ENCODE assay signal across 21 cellular contexts in genomic region chr14:24965578-24965933, GRCh38.
DNase-seq lines count a peak whose midpoint lies in the region; ATAC-seq and TF ChIP-seq lines count a peak whose summit lies in the region.
"Had no signal": no experiment of that assay in that cellular context is flagged by ENCODE, and none has a peak within 500 bp of the region (broad histone marks: within the 10 kb centered on the region; RNA-seq: fewer than 3 reads in every experiment).

No MANE protein-coding gene starts in this region.

- intact Hi-C loops in esophagus squamous epithelium (cut with DNase I) (no loop called here), sciatic nerve (cut with DNase I) (no loop called here)

- DNase-seq in esophagus squamous epithelium (lab: John Stamatoyannopoulos, UW) (no peak), suprapubic skin (ENCODE audit: low spot score in 2 of 2) (no peak), SIG-M5 (lab: John Stamatoyannopoulos, UW) (no peak), foreskin melanocyte (no peak), cerebellar nuclear complex (lab: John Stamatoyannopoulos, UW) (no peak), sciatic nerve (ENCODE audit: low spot score) (no peak)
- DNase-seq: activated CD4-positive, alpha-beta T cell treated with anti-CD3 and anti-CD28 coated beads, Interleukin-2, amount 50 U/mL, for 48 hours; activated T-cell treated with anti-CD3 and anti-CD28 coated beads, Interleukin-2, amount 50 U/mL, for 24 hours; GOT3; MM.1S; mucosa of descending colon; NCI-H1694 treated with DMSO at 0.1 percent for 48 hours; NCI-H446; ovary; T-helper 1 cell; WERI-Rb-1 had no signal

- 75 to 90% methylated on average over 1 of the region's 1 CpG for WGBS in esophagus squamous epithelium, 2 donors
- WGBS in suprapubic skin = 78% methylated on average over 1 of the region's 1 CpG

- no peaks in the 10 kb centered on the region for H3K36me3 Mint-ChIP-seq in nephron (ENCODE audit: low read depth)
- H3K36me3 Mint-ChIP-seq: activated naive CD4-positive, alpha-beta T cell treated with anti-CD3 and anti-CD28 coated beads, Interleukin-2, amount 50 U/mL, for 72 hours; brain; stimulated activated effector memory CD8-positive, alpha-beta T cell treated with anti-CD3 and anti-CD28 coated beads, Interleukin-12 subunit alpha, Interleukin-12 subunit beta, amount 100 ng/mL, for 72 hours had no signal

- no peak for ATAC-seq in sciatic nerve
- ATAC-seq: activated naive CD4-positive, alpha-beta T cell treated with anti-CD3 and anti-CD28 coated beads, Interleukin-2, amount 50 U/mL, for 72 hours had no signal

- no peaks in the 10 kb centered on the region for H3K27me3 ChIP-seq in esophagus squamous epithelium
- no peaks in the 10 kb centered on the region for H3K27me3 ChIP-seq in suprapubic skin
- H3K27me3 ChIP-seq: ovary had no signal

- H3K4me1 ChIP-seq in HEK293 (ENCODE audit: control insufficient read depth, insufficient read depth, low read length) (peaks cover 12% of the 10 kb centered on the region), esophagus squamous epithelium (peaks cover 9 to 25% (median 13%) of the 10 kb centered on the region in 3 donors), suprapubic skin (peaks cover 17% of the 10 kb centered on the region)

- TF ChIP-seq POLR2A in esophagus squamous epithelium (IDR thresholded peaks at IDR 0.05) = no peak
- TF ChIP-seq POLR2A in suprapubic skin (IDR thresholded peaks at IDR 0.05) = no peak

- TF ChIP-seq EP300 in suprapubic skin (IDR thresholded peaks at IDR 0.05) = no peak

- peak overlapping the region in 2 of 3 experiments; percentile 48 to 80 for H3K27ac Mint-ChIP-seq in nephron
- H3K27ac Mint-ChIP-seq: activated naive CD4-positive, alpha-beta T cell treated with anti-CD3 and anti-CD28 coated beads, Interleukin-2, amount 50 U/mL, for 72 hours; activated T-cell treated with anti-CD3 and anti-CD28 coated beads, Interleukin-2, amount 50 U/mL, for 24 hours; stimulated activated effector memory CD8-positive, alpha-beta T cell treated with anti-CD3 and anti-CD28 coated beads, Interleukin-12 subunit alpha, Interleukin-12 subunit beta, amount 100 ng/mL, for 72 hours had no signal

- POLR2A ChIA-PET in HEK293 (lab: Yijun Ruan, JAX) = interaction anchor here (1.6 kb wide), 1 partner anchor 13 kb away, joined by 6 read pairs; no protein-coding TSS in a partner anchor

- H3K27ac ChIP-seq in HEK293 (ENCODE audit: extremely low read depth, low read depth, low read length) = peak overlapping the region; percentile 24; the same call in 1 of the 2 replicates
- peak overlapping the region; percentile 31 to 87 (median 80) for H3K27ac ChIP-seq in esophagus squamous epithelium
- H3K27ac ChIP-seq in suprapubic skin = peak overlapping the region; percentile 10
- H3K27ac ChIP-seq: ovary, WERI-Rb-1 had no signal

- H3K9me3 Mint-ChIP-seq in nephron = no peaks in the 10 kb centered on the region
- H3K9me3 Mint-ChIP-seq: activated naive CD4-positive, alpha-beta T cell treated with anti-CD3 and anti-CD28 coated beads, Interleukin-2, amount 50 U/mL, for 72 hours; activated T-cell treated with anti-CD3 and anti-CD28 coated beads, Interleukin-2, amount 50 U/mL, for 24 hours; stimulated activated effector memory CD8-positive, alpha-beta T cell treated with anti-CD3 and anti-CD28 coated beads, Interleukin-12 subunit alpha, Interleukin-12 subunit beta, amount 100 ng/mL, for 72 hours had no signal

- CTCF ChIA-PET in HEK293 (lab: Yijun Ruan, JAX) = no interaction called here

- H3K36me3 ChIP-seq in HEK293 (ENCODE audit: control insufficient read depth in 2 of 2, insufficient read depth in 1 of 2, low read length in 2 of 2) = no peaks in the 10 kb centered on the region
- no peaks in the 10 kb centered on the region for H3K36me3 ChIP-seq in esophagus squamous epithelium
- no peaks in the 10 kb centered on the region for H3K36me3 ChIP-seq in suprapubic skin
- H3K36me3 ChIP-seq: ovary, WERI-Rb-1 had no signal

- H3K27me3 Mint-ChIP-seq in nephron (ENCODE audit: low read depth) = peaks cover 5% of the 10 kb centered on the region

- H3K4me3 Mint-ChIP-seq in nephron = no peak overlapping the region
- H3K4me3 Mint-ChIP-seq: activated T-cell treated with anti-CD3 and anti-CD28 coated beads, Interleukin-2, amount 50 U/mL, for 24 hours; stimulated activated effector memory CD8-positive, alpha-beta T cell treated with anti-CD3 and anti-CD28 coated beads, Interleukin-12 subunit alpha, Interleukin-12 subunit beta, amount 100 ng/mL, for 72 hours had no signal

- peaks cover 32% of the 10 kb centered on the region for H3K4me1 Mint-ChIP-seq in nephron
- H3K4me1 Mint-ChIP-seq: stimulated activated effector memory CD8-positive, alpha-beta T cell treated with anti-CD3 and anti-CD28 coated beads, Interleukin-12 subunit alpha, Interleukin-12 subunit beta, amount 100 ng/mL, for 72 hours had no signal

- TF ChIP-seq CTCF in HEK293 (tag by site-specific recombination; IDR thresholded peaks at IDR 0.05) = no peak
- TF ChIP-seq CTCF in esophagus squamous epithelium (IDR thresholded peaks at IDR 0.05) = no peak
- no peak for TF ChIP-seq CTCF in nephron (IDR thresholded peaks at IDR 0.05; ENCODE audit: unreplicated experiment in 3 of 3)
- TF ChIP-seq CTCF in suprapubic skin (IDR thresholded peaks at IDR 0.05) = no peak

- H3K4me3 ChIP-seq in HEK293 (ENCODE audit: low read depth, low read length) (no peak overlapping the region), esophagus squamous epithelium (no peak overlapping the region), suprapubic skin (no peak overlapping the region)
- H3K4me3 ChIP-seq: mucosa of descending colon, ovary had no signal

- H3K9me3 ChIP-seq in HEK293 (ENCODE audit: control insufficient read depth, insufficient read depth, low read depth, low read length) (no peaks in the 10 kb centered on the region), esophagus squamous epithelium (no peaks in the 10 kb centered on the region), suprapubic skin (no peaks in the 10 kb centered on the region)
- H3K9me3 ChIP-seq: mucosa of descending colon, ovary had no signal

TF ChIP-seq in HEK293, 187 proteins besides CTCF, POLR2A, EP300 and RAD21:
- no peak for TF ChIP-seq ZBTB49 (tag by site-specific recombination; IDR thresholded peaks at IDR 0.05; ENCODE audit: low read depth)
- peak; percentile 57; the same call in 1 of the 2 replicates for TF ChIP-seq SCRT1 (tag by site-specific recombination; IDR thresholded peaks at IDR 0.05; ENCODE audit: borderline replicate concordance)
- TF ChIP-seq SCRT2 (tag by site-specific recombination; IDR thresholded peaks at IDR 0.05) = peak; percentile 92
- TF ChIP-seq KLF8 (tag by site-specific recombination; IDR thresholded peaks at IDR 0.05) = no peak

Comparison
In these comparisons a context has a peak if more than half of its experiments do, and no peak if none do; other contexts are left out.
1. H3K27ac ChIP-seq: peak in every context shown above with its lines; median percentile 80 in esophagus squamous epithelium; 24 in HEK293; 10 in suprapubic skin.